17 cellular contexts compared by ENCODE assay signal in the genomic region with DNA sequence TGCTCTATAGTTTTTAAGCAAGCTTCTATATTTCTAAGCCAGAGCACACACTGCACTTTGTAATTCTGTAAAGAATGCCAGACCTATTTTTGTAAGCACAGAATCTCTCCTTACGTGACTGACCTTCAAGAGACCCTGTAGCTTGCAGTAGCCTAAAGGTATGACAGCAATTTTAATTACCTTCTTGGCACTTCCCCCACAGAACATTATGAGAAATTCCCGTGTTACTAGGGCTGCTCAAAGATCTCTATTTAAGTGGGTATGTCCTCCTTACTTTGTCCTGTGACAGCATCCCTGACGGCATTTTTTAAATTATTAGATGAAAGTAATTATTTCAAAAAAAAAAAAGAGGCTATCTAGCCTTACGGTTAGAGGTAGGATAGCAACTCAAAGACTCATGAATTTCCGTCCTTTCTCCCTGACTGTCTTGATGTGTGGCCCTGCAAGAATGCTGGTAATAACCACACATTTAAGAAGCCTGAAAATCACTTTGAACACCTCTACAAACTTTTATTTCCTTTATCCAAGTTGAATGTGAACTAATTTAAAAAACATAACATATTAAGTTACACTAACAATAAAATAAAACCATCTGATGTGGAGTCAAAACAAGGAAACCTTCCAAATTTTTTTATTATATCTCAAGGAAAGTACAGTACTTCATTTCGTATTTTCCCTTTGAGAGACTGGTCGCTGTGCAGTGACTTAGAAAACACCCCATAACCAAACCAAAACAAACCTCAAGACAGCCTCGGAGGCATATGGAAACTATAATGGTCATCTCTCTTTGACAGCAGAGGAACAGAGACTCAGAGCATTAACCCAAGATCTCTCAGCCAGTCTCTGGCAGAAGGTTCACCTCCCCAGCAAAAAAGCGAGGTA. TPM values are rescaled to one million over a fixed set of nuclear protein-coding genes. Genes with fewer than 3 reads are reported as not detected.
DNase-seq lines count a peak whose midpoint lies in the region; ATAC-seq, FAIRE-seq and TF ChIP-seq lines count a peak whose summit lies in the region.
"Had no signal": no experiment of that assay in that cellular context is flagged by ENCODE, and none has a peak within 500 bp of the region (broad histone marks: within the 10 kb centered on the region; RNA-seq: fewer than 3 reads in every experiment).

No MANE protein-coding gene starts in this region.

- no peaks in the 10 kb centered on the region for H3K9me3 ChIP-seq in SJSA1 (replicated peaks)
- no peaks in the 10 kb centered on the region for H3K9me3 ChIP-seq in thyroid gland
- H3K9me3 ChIP-seq in CD4-positive, alpha-beta T cell (ENCODE audit: control insufficient read depth, low read length), result no peaks in the 10 kb centered on the region
- H3K9me3 ChIP-seq: A549, MG63, Peyer's patch had no signal

- H3K27me3 ChIP-seq in SJSA1 (replicated peaks) (no peaks in the 10 kb centered on the region), thyroid gland (no peaks in the 10 kb centered on the region)
- H3K27me3 ChIP-seq in CD4-positive, alpha-beta T cell (ENCODE audit: control insufficient read depth, insufficient read depth, low read length), result no peaks in the 10 kb centered on the region
- H3K27me3 ChIP-seq: MG63, Peyer's patch had no signal

- FAIRE-seq in GM12892 (lab: Jason Lieb, UNC), result no peak
- FAIRE-seq: A549 had no signal

- H3K9me3 Mint-ChIP-seq in CD4-positive, alpha-beta T cell, result no peaks in the 10 kb centered on the region
- H3K9me3 Mint-ChIP-seq: CD8-positive, alpha-beta T cell had no signal

- H3K4me3 ChIP-seq in SJSA1 (peak overlapping the region; percentile 3; the same call in 1 of the 2 replicates), thyroid gland (replicated peaks in 1 of 3) (no peak overlapping the region)
- H3K4me3 ChIP-seq: A549, MG63, Peyer's patch had no signal

- no peak overlapping the region for H3K4me3 Mint-ChIP-seq in CD4-positive, alpha-beta T cell
- H3K4me3 Mint-ChIP-seq: CD8-positive, alpha-beta T cell had no signal

- no peak overlapping the region for H3K27ac Mint-ChIP-seq in CD4-positive, alpha-beta T cell
- H3K27ac Mint-ChIP-seq: CD8-positive, alpha-beta T cell had no signal

- CTCF ChIA-PET in CD4-positive, alpha-beta T cell (lab: Charles Lee), result no interaction called here

- POLR2A ChIA-PET in CD4-positive, alpha-beta T cell (lab: Charles Lee), result no interaction called here

- TF ChIP-seq CTCF in thyroid gland (IDR thresholded peaks at IDR 0.05), result no peak
- TF ChIP-seq CTCF in CD4-positive, alpha-beta T cell (IDR thresholded peaks at IDR 0.05), result no peak

- peak; percentile 67 for ATAC-seq in Right ventricle myocardium inferior
- no peak for ATAC-seq in CD4-positive, alpha-beta T cell (ENCODE audit: poor library complexity)
- ATAC-seq: A549; CD8-positive, alpha-beta T cell; foreskin keratinocyte had no signal

- DNase-seq in Right ventricle myocardium inferior (ENCODE audit: missing footprints), result no peak
- DNase-seq in cardiac septum (ENCODE audit: low spot score), result no peak
- peak in 1 of 2 experiments; percentile 75 for DNase-seq in SJSA1 (ENCODE audit: low read depth in 1 of 2, low spot score in 2 of 2)
- DNase-seq in kidney glomerular epithelial cell (lab: John Stamatoyannopoulos, UW), result peak; percentile 87
- DNase-seq in thyroid gland, result no peak
- DNase-seq in CD4-positive, alpha-beta T cell, result no peak
- no peak for DNase-seq in GM12892 (ENCODE audit: insufficient read length)
- DNase-seq in NCI-H187 treated with DMSO at 0.1 percent for 48 hours (lab: John Stamatoyannopoulos, UW), result no peak
- DNase-seq: activated naive CD4-positive, alpha-beta T cell; CD8-positive, alpha-beta T cell; foreskin keratinocyte; MG63; NCI-H2081; NCI-H748 treated with DMSO at 0.1 percent for 48 hours; Peyer's patch had no signal

- H3K27ac ChIP-seq in SJSA1, result peak overlapping the region; percentile 81
- H3K27ac ChIP-seq in thyroid gland, result peak overlapping the region; percentile 51 to 55 (median 52)
- no peak overlapping the region for H3K27ac ChIP-seq in CD4-positive, alpha-beta T cell (ENCODE audit: low read depth, low read length)
- H3K27ac ChIP-seq: A549, foreskin keratinocyte, Peyer's patch had no signal

- 56 to 59% methylated on average over 9 of the region's 9 CpGs for WGBS in thyroid gland, 2 donors

- no peaks in the 10 kb centered on the region for H3K36me3 ChIP-seq in SJSA1
- H3K36me3 ChIP-seq in thyroid gland, result no peaks in the 10 kb centered on the region
- H3K36me3 ChIP-seq: MG63, Peyer's patch had no signal

- peaks cover 14% of the 10 kb centered on the region for H3K27me3 Mint-ChIP-seq in CD4-positive, alpha-beta T cell

- H3K36me3 Mint-ChIP-seq in CD4-positive, alpha-beta T cell (ENCODE audit: low read depth), result no peaks in the 10 kb centered on the region
- H3K36me3 Mint-ChIP-seq: CD8-positive, alpha-beta T cell had no signal

- intact Hi-C loops in Right ventricle myocardium inferior (cut with DNase I) (loop anchor here (5.0 to 10.0 kb wide), 2 partner anchors 209 to 287 kb away; partner anchors contain the start of gene MAP4K3), cardiac septum (cut with DNase I) (no loop called here), thyroid gland (cut with DNase I) (no loop called here)
- intact Hi-C loops in CD4-positive, alpha-beta T cell (cut with DNase I, micrococcal nuclease), result no loop called here

- TF ChIP-seq POLR2A in thyroid gland (IDR thresholded peaks at IDR 0.05) (no peak), GM12892 (IDR thresholded peaks at IDR 0.05; ENCODE audit: low read depth, low read length) (no peak)

- H3K4me1 Mint-ChIP-seq in CD4-positive, alpha-beta T cell (ENCODE audit: low read depth), result no peaks in the 10 kb centered on the region

- H3K4me1 ChIP-seq in SJSA1 (replicated peaks), result peaks cover 51% of the 10 kb centered on the region
- H3K4me1 ChIP-seq in thyroid gland, result peaks cover 13 to 19% of the 10 kb centered on the region in 2 donors
- H3K4me1 ChIP-seq: A549, foreskin keratinocyte, Peyer's patch had no signal

RNA-seq across cellular contexts. Expression of gene THUMPD2, which starts 54.9 kb away (rescaled TPM):
- total RNA-seq in Right ventricle myocardium inferior, result 6.0 TPM
- 5.7 TPM for total RNA-seq in cardiac septum
- total RNA-seq in SJSA1 (2014; rRNA removed; shearing (Covaris generic)), result 16.1 TPM in 2 replicates
- total RNA-seq in thyroid gland, result 10 to 100 TPM in 3 of 4 donors, 1 to 10 TPM in 1; 9.3 to 26.7 (median 19.2) TPM
- 10 to 100 TPM; 13.7 to 15.5 TPM for total RNA-seq in CD4-positive, alpha-beta T cell
- polyA plus RNA-seq in GM12892 (2012; ENCODE audit: missing spikeins), result 11.8 TPM

RNA-seq across cellular contexts. Expression of gene TMEM178A, which starts 58.5 kb away (rescaled TPM):
- 3.0 TPM for total RNA-seq in Right ventricle myocardium inferior
- 2.6 TPM for total RNA-seq in cardiac septum
- total RNA-seq in SJSA1 (2014; rRNA removed; shearing (Covaris generic)), result 0.13 and 0.41 TPM in 2 replicates
- total RNA-seq in thyroid gland, result 1 to 10 TPM; 1.9 to 6.5 (median 4.0) TPM
- under 1 TPM; 0.22 to 0.53 TPM for total RNA-seq in CD4-positive, alpha-beta T cell
- 0.30 TPM for polyA plus RNA-seq in GM12892 (2012; ENCODE audit: missing spikeins)
- total RNA-seq: foreskin keratinocyte; T-helper 1 cell treated with Interleukin-12 subunit alpha and Interleukin-12 subunit beta and Interleukin-4 antibody, amounts not matched to agents 30 ng/mL and 1 ng/mL, for 36 hours had no signal
